Comparison of ENCODE assay signal across 7 cellular contexts in genomic region chr1:42736152-42736551, GRCh38. TPM values are rescaled to one million over a fixed set of nuclear protein-coding genes. Genes with fewer than 3 reads are reported as not detected.
A peak's percentile ranks its signal among the peaks of the same experiment; 100 is the strongest.
DNase-seq lines count a peak whose midpoint lies in the region; ATAC-seq and TF ChIP-seq lines count a peak whose summit lies in the region.
"Had no signal": no experiment of that assay in that cellular context is flagged by ENCODE, and none has a peak within 500 bp of the region (broad histone marks: within the 10 kb centered on the region; RNA-seq: fewer than 3 reads in every experiment).

No MANE protein-coding gene starts in this region.

- no peak for ATAC-seq in HG03354 (IDR thresholded peaks at IDR 0.05; ENCODE audit: poor library complexity, severe bottlenecking, unreplicated experiment)
- no peak for ATAC-seq in activated CD4-positive, CD25-positive, alpha-beta regulatory T cell treated with anti-CD3 and anti-CD28 coated beads, Interleukin-2, amount 50 U/mL, for 24 hours

- peak; percentile 26 for DNase-seq in ACHN
- no peak for DNase-seq in HFF-Myc (ENCODE audit: extremely low read depth, low read depth)
- peak; percentile 20 for DNase-seq in dermis blood vessel endothelial cell
- no peak for DNase-seq in NCI-H2029 (lab: John Stamatoyannopoulos, UW)

- in situ Hi-C loops in ACHN (cut with HindIII; ENCODE audit: low pct_ligation_motif_present, low pct_unique_long_range_greater_than_20kb, low sequenced_read_pairs), result no loop called here

- TF ChIP-seq CTCF in HFF-Myc (IDR thresholded peaks at IDR 0.05; ENCODE audit: low read depth, low read length, missing control alignments), result peak; percentile 29

- no peak overlapping the region for H3K4me3 ChIP-seq in HFF-Myc (replicated peaks; ENCODE audit: low read depth, low read length)

RNA-seq across cellular contexts. Expression of gene CLDN19, which starts 3.9 kb away (rescaled TPM):
- total RNA-seq in dermis blood vessel endothelial cell, result 0.05 TPM in 1 of 2 replicates, not detected in the other
- total RNA-seq: cerebellum had no signal

RNA-seq across cellular contexts. Expression of gene P3H1, which starts 30.7 kb away (rescaled TPM):
- 111 and 217 TPM in 2 replicates for total RNA-seq in dermis blood vessel endothelial cell

RNA-seq across cellular contexts. Expression of gene C1orf50, which starts 30.9 kb away (rescaled TPM):
- total RNA-seq in dermis blood vessel endothelial cell, result 4.0 and 11.9 TPM in 2 replicates

RNA-seq across cellular contexts. Expression of gene TMEM269, which starts 48.6 kb away (rescaled TPM):
- not detected in 2 replicates for total RNA-seq in dermis blood vessel endothelial cell

RNA-seq across cellular contexts. Expression of gene YBX1, which starts 53.9 kb away (rescaled TPM):
- total RNA-seq in dermis blood vessel endothelial cell, result 555 and 1,168 TPM in 2 replicates

Comparison
In these comparisons a context has a peak if more than half of its experiments do, and no peak if none do; other contexts are left out.
1. DNase-seq: peak in ACHN (single experiment) and dermis blood vessel endothelial cell (single experiment); none in HFF-Myc (single experiment) and NCI-H2029 (single experiment).